In the genomic region with DNA sequence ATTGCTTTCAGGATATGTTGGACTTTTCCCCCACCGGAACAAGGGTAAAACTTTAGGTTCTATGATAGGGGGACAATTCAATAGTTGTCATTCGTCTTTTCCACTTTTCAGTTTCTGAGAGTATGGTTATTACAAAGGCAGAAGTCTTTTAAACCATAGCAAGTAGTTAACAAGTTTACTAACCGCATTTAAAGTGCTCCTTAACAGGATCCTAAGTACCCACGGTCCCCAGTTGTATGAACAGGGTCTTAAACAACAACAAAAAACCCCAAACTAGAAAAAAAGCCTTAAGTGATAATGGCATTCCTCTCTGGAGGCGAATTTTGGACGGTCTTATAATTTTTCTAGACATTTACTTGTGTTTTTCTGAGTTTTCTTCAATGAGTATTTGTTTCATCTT, we compare ENCODE assay signal across 8 cellular contexts. TPM values are rescaled to one million over a fixed set of nuclear protein-coding genes. Genes with fewer than 3 reads are reported as not detected.
A peak's percentile ranks its signal among the peaks of the same experiment; 100 is the strongest.
DNase-seq lines count a peak whose midpoint lies in the region; ATAC-seq and TF ChIP-seq lines count a peak whose summit lies in the region.

No MANE protein-coding gene starts in this region.

- H3K27ac Mint-ChIP-seq in natural killer cell: peak overlapping the region; percentile 99 to 100

- peak overlapping the region; percentile 76 for H3K4me2 ChIP-seq in KMS-11

- no peaks in the 10 kb centered on the region for H3K36me3 ChIP-seq in BJ (ENCODE audit: control insufficient read depth, insufficient read depth, low read length)
- H3K36me3 ChIP-seq in KMS-11 (ENCODE audit: insufficient read depth): no peaks in the 10 kb centered on the region

- no peaks in the 10 kb centered on the region for H3K79me2 ChIP-seq in KMS-11 (ENCODE audit: insufficient read depth, low read depth)

- peak overlapping the region; percentile 79 for H3K4me3 ChIP-seq in BJ (ENCODE audit: low read depth, low read length)
- peak overlapping the region; percentile 17 for H3K4me3 ChIP-seq in KMS-11 (IDR thresholded peaks at IDR 0.05; ENCODE audit: insufficient read depth, low read depth, low read length)
- H3K4me3 ChIP-seq in coronary artery: peak overlapping the region; percentile 85

- CTCF ChIA-PET in BJ (lab: Yijun Ruan, JAX): no interaction called here

- H3K9ac ChIP-seq in KMS-11: peak overlapping the region; percentile 66; the same call in 1 of the 2 replicates

- POLR2A ChIA-PET in BJ (lab: Charles Lee): no interaction called here

- H3K27me3 ChIP-seq in BJ (ENCODE audit: control insufficient read depth, insufficient read depth, low read length) (no peaks in the 10 kb centered on the region), KMS-11 (ENCODE audit: insufficient read depth, low read depth) (no peaks in the 10 kb centered on the region)

- H3K36me3 Mint-ChIP-seq in natural killer cell: no peaks in the 10 kb centered on the region

- DNase-seq in BJ (ENCODE audit: low read depth) (no peak), coronary artery (ENCODE audit: low spot score) (no peak), natural killer cell (no peak), inferior parietal cortex (ENCODE audit: extremely low spot score) (no peak), SK-N-DZ (ENCODE audit: low spot score) (no peak)

- H3K9me3 Mint-ChIP-seq in natural killer cell: no peaks in the 10 kb centered on the region

- H3K4me3 Mint-ChIP-seq in natural killer cell: peak overlapping the region; percentile 97

- H3K27ac ChIP-seq in KMS-11 (no peak overlapping the region), coronary artery (peak overlapping the region; percentile 66 to 84)

- intact Hi-C loops in natural killer cell (cut with micrococcal nuclease): loop anchor here (10.0 kb wide), 1 partner anchor 287 kb away; no protein-coding TSS in a partner anchor

- no peaks in the 10 kb centered on the region for H4K20me1 ChIP-seq in KMS-11 (ENCODE audit: insufficient read depth)

- H3K27me3 Mint-ChIP-seq in natural killer cell (ENCODE audit: low read depth in 2 of 2): no peaks in the 10 kb centered on the region

- peaks cover 39 to 50% of the 10 kb centered on the region in 2 donors for H3K4me1 Mint-ChIP-seq in natural killer cell

- TF ChIP-seq CTCF in BJ (IDR thresholded peaks at IDR 0.05; ENCODE audit: insufficient read depth, low read depth, low read length) (no peak), KMS-11 (conservative IDR thresholded peaks at IDR 0.05; ENCODE audit: low read depth, low read length) (no peak), coronary artery (IDR thresholded peaks at IDR 0.05) (no peak), natural killer cell (IDR thresholded peaks at IDR 0.05) (no peak)

- peaks cover 16% of the 10 kb centered on the region for H3K4me1 ChIP-seq in KMS-11 (ENCODE audit: low read depth, poor library complexity, severe bottlenecking)

- ATAC-seq in natural killer cell: no peak
- ATAC-seq in HG02885 (IDR thresholded peaks at IDR 0.05; ENCODE audit: poor library complexity, unreplicated experiment): no peak
- ATAC-seq in HG03439 (IDR thresholded peaks at IDR 0.05; ENCODE audit: unreplicated experiment): no peak

- H2AFZ ChIP-seq in KMS-11 (ENCODE audit: low read depth): peak overlapping the region; percentile 85; the same call in 1 of the 2 replicates

RNA-seq across cellular contexts. Expression of a gene that starts 0.8 kb away (rescaled TPM):
- polyA plus RNA-seq in BJ (2011; rRNA removed): 32.1 and 43.9 TPM in 2 replicates
- polyA minus RNA-seq in BJ (2011; rRNA and poly(A)+ RNA removed): 18.0 and 21.3 TPM in 2 replicates
- 10 to 100 TPM; 22.2 to 49.3 (median 33.5) TPM for total RNA-seq in natural killer cell
- polyA plus RNA-seq in SK-N-DZ (2014; cell fraction: cytosol; rRNA removed): 23.1 and 30.2 TPM in 2 replicates
- polyA plus RNA-seq in SK-N-DZ (2014; cell fraction: nucleus; rRNA removed): 22.7 and 51.6 TPM in 2 replicates

Comparison
In these comparisons a context has a peak if more than half of its experiments do, and no peak if none do; other contexts are left out.
1. H3K4me3 ChIP-seq: peak in every context shown above with its lines; median percentile 85 in coronary artery; 79 in BJ; 17 in KMS-11.